ENCODE assay signal across 22 cellular contexts in genomic region chr17:38620551-38621277, GRCh38. TPM values are rescaled to one million over a fixed set of nuclear protein-coding genes. Genes with fewer than 3 reads are reported as not detected.
"Had no signal": no experiment of that assay in that cellular context is flagged by ENCODE, and none has a peak within 500 bp of the region (broad histone marks: within the 10 kb centered on the region; RNA-seq: fewer than 3 reads in every experiment).

No MANE protein-coding gene starts in this region.

- H3K9me3 ChIP-seq: breast epithelium, lower lobe of right lung, mucosa of descending colon, tibial nerve had no signal

- H3K36me3 ChIP-seq: breast epithelium, lower lobe of right lung, tibial nerve had no signal

- H3K4me3 ChIP-seq: breast epithelium, coronary artery, lower lobe of right lung, mucosa of descending colon, tibial nerve had no signal

- H3K4me1 ChIP-seq: breast epithelium, lower lobe of right lung, tibial nerve had no signal

- ATAC-seq: activated CD4-positive, alpha-beta T cell treated with anti-CD3 and anti-CD28 coated beads for 36 hours; activated T-cell treated with anti-CD3 and anti-CD28 coated beads, Interleukin-2, amount 50 U/mL, for 4 hours; left lobe of liver; lower lobe of right lung; mucosa of descending colon; stimulated activated effector memory CD8-positive, alpha-beta T cell treated with anti-CD3 and anti-CD28 coated beads, Interleukin-12 subunit alpha, Interleukin-12 subunit beta, amount 100 ng/mL, for 72 hours; stimulated activated naive CD8-positive, alpha-beta T cell treated with anti-CD3 and anti-CD28 coated beads, Interleukin-15, amount 100 ng/mL, for 72 hours had no signal

- FAIRE-seq: urothelium cell line had no signal

- H3K27ac ChIP-seq: breast epithelium, coronary artery, epithelial cell of prostate, lower lobe of right lung, tibial nerve had no signal

- H3K27me3 ChIP-seq: breast epithelium had no signal

- DNase-seq: activated B cell treated with CpG ODN at 0.5 μM for 24 hours; activated CD4-positive, alpha-beta T cell treated with anti-CD3 and anti-CD28 coated beads for 36 hours; activated CD4-positive, alpha-beta T cell treated with anti-CD3 and anti-CD28 coated beads, Interleukin-2, amount 50 U/mL, for 48 hours; activated CD8-positive, alpha-beta memory T cell treated with anti-CD3 and anti-CD28 coated beads, Interleukin-2, amount 50 U/mL, for 48 hours; activated naive CD4-positive, alpha-beta T cell treated with anti-CD3 and anti-CD28 coated beads for 36 hours; activated naive CD8-positive, alpha-beta T cell treated with anti-CD3 and anti-CD28 coated beads, Interleukin-2, amount 10 ng/mL, durations not matched to agents 7 days and 5 days; activated T-cell treated with anti-CD3 and anti-CD28 coated beads, Interleukin-2, amount 50 U/mL, for 4 hours; amniotic stem cell; lower lobe of right lung; mucosa of descending colon; retina; stimulated activated CD4-positive, alpha-beta T cell treated with anti-CD3 and anti-CD28 coated beads, Interleukin-12 subunit alpha, Interleukin-12 subunit beta, amount 100 ng/mL, for 4 hours; stimulated activated naive CD8-positive, alpha-beta T cell treated with anti-CD3 and anti-CD28 coated beads, Interleukin-15, amount 100 ng/mL, for 72 hours; T1000 had no signal

RNA-seq across cellular contexts. Expression of gene SRCIN1, which starts 15.0 kb away (rescaled TPM):
- total RNA-seq: glomerular endothelial cell had no signal
